Comparison of ENCODE assay signal across 8 cellular contexts in genomic region chr1:161201828-161202712, GRCh38. TPM values are rescaled to one million over a fixed set of nuclear protein-coding genes. Genes with fewer than 3 reads are reported as not detected.
DNase-seq lines count a peak whose midpoint lies in the region; ATAC-seq and TF ChIP-seq lines count a peak whose summit lies in the region.

Gene NDUFS2 (plus strand): TSS chr1:161202367. CDS start chr1:161202386, 19 bp downstream.

- H3K27ac ChIP-seq in lung (ENCODE audit: low read depth in 1 of 2, low read length in 1 of 2): peak within 1 kb of the TSS; percentile 94 to 99

- H3K9me3 ChIP-seq in lung (ENCODE audit: control insufficient read depth in 2 of 2, insufficient read depth in 1 of 2, low read length in 1 of 2): no peaks in the 10 kb centered on the region

- 2% methylated on average over 52 to 53 of the region's 53 CpGs for WGBS in lung, 2 donors

- H3K4me1 ChIP-seq in lung (ENCODE audit: control insufficient read depth in 2 of 2, insufficient read depth in 2 of 2, low read length in 2 of 2): peaks cover 9 to 42% of the 10 kb centered on the region in 2 donors

- TF ChIP-seq CTCF in GM20000 (IDR thresholded peaks at IDR 0.05; ENCODE audit: extremely low read depth, missing control alignments) (no peak), lung (IDR thresholded peaks at IDR 0.05; ENCODE audit: control extremely low read depth, extremely low read depth) (no peak)

- no peaks in the 10 kb centered on the region for H3K27me3 ChIP-seq in lung (ENCODE audit: control insufficient read depth, insufficient read depth)

- ATAC-seq in lung (ENCODE audit: insufficient read depth, low FRiP score): peak; percentile 90

- peaks cover 3 to 10% of the 10 kb centered on the region in 2 donors for H3K36me3 ChIP-seq in lung (ENCODE audit: control insufficient read depth in 2 of 2, insufficient read depth in 2 of 2, low read length in 2 of 2)

- peak; percentile 99 for DNase-seq in COR-L47 (lab: John Stamatoyannopoulos, UW)
- peak; percentile 93 for DNase-seq in GM20000 (ENCODE audit: low spot score)
- DNase-seq in HT-29 (ENCODE audit: low spot score): peak; percentile 98
- peak; percentile 94 for DNase-seq in NK-92 treated with Interleukin-12 subunit alpha and Interleukin-12 subunit beta, amount 100 ng/mL, for 24 hours (lab: John Stamatoyannopoulos, UW)
- peak; percentile 93 for DNase-seq in activated CD8-positive, alpha-beta memory T cell treated with anti-CD3 and anti-CD28 coated beads for 24 hours
- peak; percentile 91 for DNase-seq in effector CD8-positive, alpha-beta T cell (lab: John Stamatoyannopoulos, UW)
- DNase-seq in lung (ENCODE audit: low spot score): peak; percentile 98
- DNase-seq in stimulated activated CD4-positive, alpha-beta T cell treated with anti-CD3 and anti-CD28 coated beads, TNF-alpha, amount 100 ng/mL, for 4 hours (ENCODE audit: low read depth in 3 of 3): peak; percentile 75 to 93 (median 89)

- peak within 1 kb of the TSS; percentile 84 for H3K4me3 ChIP-seq in lung

RNA-seq across cellular contexts. Expression of gene NDUFS2, which starts in this region (rescaled TPM):
- 90.6 and 122 TPM in 2 replicates for total RNA-seq in HT-29 (2014; rRNA removed; shearing (Covaris generic))
- 100 to 1,000 TPM in 1 of 2 donors, 10 to 100 TPM in 1; 81.0 to 104 TPM for total RNA-seq in lung
- 10 to 100 TPM; 40.2 to 95.2 TPM for polyA plus RNA-seq in lung

Comparison
In these comparisons a context has a peak if more than half of its experiments do, and no peak if none do; other contexts are left out.
1. Peak in every context shown above with its lines: DNase-seq, ATAC-seq, H3K4me3 ChIP-seq and H3K27ac ChIP-seq.